ENCODE assay signal across 17 cellular contexts in the genomic region with DNA sequence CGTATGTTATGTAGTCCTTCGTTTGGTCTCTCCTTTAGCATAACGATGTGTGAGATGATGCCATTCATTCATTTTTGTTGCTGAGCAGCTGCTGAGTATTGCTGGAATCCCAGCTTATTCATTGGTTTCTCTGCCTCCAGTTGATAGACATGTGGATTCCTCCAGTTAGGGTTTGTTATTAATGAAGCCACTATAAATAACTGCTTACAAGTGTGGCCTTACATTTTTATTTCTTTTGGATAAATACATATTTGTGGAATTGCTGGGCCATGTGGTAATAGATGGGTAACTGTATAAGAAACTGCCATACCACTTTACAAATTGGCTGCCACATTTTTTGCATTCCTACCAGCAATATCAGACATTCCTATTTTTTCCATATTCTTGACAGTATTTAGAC.
"Had no signal": no experiment of that assay in that cellular context is flagged by ENCODE, and none has a peak within 500 bp of the region (broad histone marks: within the 10 kb centered on the region; RNA-seq: fewer than 3 reads in every experiment).

No MANE protein-coding gene starts in this region.

- H3K27ac ChIP-seq: ascending aorta, heart left ventricle, left lung, sigmoid colon, upper lobe of right lung, VCaP had no signal

- H3K9me3 ChIP-seq: ascending aorta, heart left ventricle, left lung, sigmoid colon, upper lobe of right lung had no signal

- H3K27ac Mint-ChIP-seq: memory B cell had no signal

- ATAC-seq: heart left ventricle, left lung, upper lobe of right lung had no signal

- DNase-seq: activated CD4-positive, alpha-beta T cell treated with anti-CD3 and anti-CD28 coated beads for 4 hours; activated gamma-delta T cell; activated T-cell treated with anti-CD3 and anti-CD28 coated beads for 4 hours; heart left ventricle; islet precursor cell; left lung; sigmoid colon; stimulated activated CD4-positive, alpha-beta T cell treated with anti-CD3 and anti-CD28 coated beads, Interleukin-12 subunit alpha, Interleukin-12 subunit beta, amount 100 ng/mL, for 4 hours; stimulated activated naive CD4-positive, alpha-beta T cell treated with Interleukin-2 at 50 U/mL for 16 hours; SW 1271; T-helper 9 cell; upper lobe of right lung had no signal

- H3K27me3 ChIP-seq: ascending aorta, left lung, sigmoid colon had no signal

- FAIRE-seq: endothelial cell of umbilical vein, frontal cortex had no signal
